11 cellular contexts compared by ENCODE assay signal in the genomic region with DNA sequence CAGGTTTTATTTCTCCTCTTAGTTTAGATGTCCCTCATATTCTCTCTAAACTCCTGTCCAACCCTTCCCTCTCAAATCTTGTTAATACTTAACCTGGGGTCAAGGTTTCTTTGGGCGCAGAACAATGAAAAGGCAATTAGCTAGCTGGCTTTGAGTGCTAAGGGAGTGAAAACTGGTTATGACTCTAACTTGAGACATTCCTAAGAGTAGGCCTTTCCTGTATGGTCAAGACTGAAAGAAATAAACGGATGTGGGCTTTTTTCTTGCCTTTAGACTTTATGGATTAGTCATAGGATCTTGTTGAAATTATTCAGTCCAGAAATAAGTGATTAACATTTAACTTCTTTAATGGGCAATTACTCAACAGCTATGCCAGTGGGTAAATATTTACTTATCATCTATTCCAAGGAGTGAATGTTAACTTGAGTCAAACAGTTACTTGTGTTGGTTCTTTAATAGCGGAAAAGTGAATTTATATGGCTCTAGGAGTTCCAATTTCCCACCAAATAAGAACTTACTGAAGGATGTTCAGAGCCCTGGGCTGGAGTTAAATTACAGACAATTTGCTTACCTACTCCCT.
DNase-seq lines count a peak whose midpoint lies in the region; ATAC-seq and TF ChIP-seq lines count a peak whose summit lies in the region.
"Had no signal": no experiment of that assay in that cellular context is flagged by ENCODE, and none has a peak within 500 bp of the region (broad histone marks: within the 10 kb centered on the region; RNA-seq: fewer than 3 reads in every experiment).

No MANE protein-coding gene starts in this region.

- H3K36me3 ChIP-seq in thoracic aorta, result no peaks in the 10 kb centered on the region
- H3K36me3 ChIP-seq: HAP-1 had no signal

- H3K27me3 ChIP-seq in thoracic aorta (replicated peaks; ENCODE audit: insufficient read depth), result no peaks in the 10 kb centered on the region

- DNase-seq in epithelial cell of prostate (ENCODE audit: low read depth, low spot score), result peak; percentile 46
- no peak for DNase-seq in thoracic aorta (ENCODE audit: low spot score)
- no peak for DNase-seq in NCI-H2107 (lab: John Stamatoyannopoulos, UW)
- DNase-seq in SK-N-DZ (ENCODE audit: low spot score), result no peak
- no peak for DNase-seq in NCI-H1092 treated with DMSO at 0.1 percent for 48 hours (lab: John Stamatoyannopoulos, UW)
- DNase-seq: left ventricle myocardium superior had no signal

- H3K4me1 ChIP-seq in thoracic aorta (ENCODE audit: control insufficient read depth in 1 of 2, low read depth in 2 of 2), result peaks cover 27 to 74% of the 10 kb centered on the region in 2 donors

- H3K4me3 ChIP-seq in thoracic aorta, result no peak overlapping the region
- H3K4me3 ChIP-seq: coronary artery, HAP-1 had no signal

- ATAC-seq in GM19452 (IDR thresholded peaks at IDR 0.05; ENCODE audit: unreplicated experiment) (peak; percentile 71), HG03460 (IDR thresholded peaks at IDR 0.05; ENCODE audit: unreplicated experiment) (peak; percentile 56), thoracic aorta (ENCODE audit: insufficient number of reproducible peaks, low FRiP score, low read depth) (no peak), HG03520 (IDR thresholded peaks at IDR 0.05; ENCODE audit: unreplicated experiment) (no peak)
- ATAC-seq: left ventricle myocardium superior had no signal

- H3K27ac ChIP-seq in epithelial cell of prostate, result peak overlapping the region; percentile 75
- H3K27ac ChIP-seq in thoracic aorta, result peak overlapping the region; percentile 79 to 85

- no peak for TF ChIP-seq CTCF in thoracic aorta (IDR thresholded peaks at IDR 0.05)

- H3K9me3 ChIP-seq in thoracic aorta, result no peaks in the 10 kb centered on the region
- H3K9me3 ChIP-seq: HAP-1 had no signal

Comparison
In these comparisons a context has a peak if more than half of its experiments do, and no peak if none do; other contexts are left out.
1. ATAC-seq: peak in GM19452 (single experiment) and HG03460 (single experiment); none in thoracic aorta (single experiment) and HG03520 (single experiment).